ENCODE assay signal across 7 cellular contexts in the genomic region with DNA sequence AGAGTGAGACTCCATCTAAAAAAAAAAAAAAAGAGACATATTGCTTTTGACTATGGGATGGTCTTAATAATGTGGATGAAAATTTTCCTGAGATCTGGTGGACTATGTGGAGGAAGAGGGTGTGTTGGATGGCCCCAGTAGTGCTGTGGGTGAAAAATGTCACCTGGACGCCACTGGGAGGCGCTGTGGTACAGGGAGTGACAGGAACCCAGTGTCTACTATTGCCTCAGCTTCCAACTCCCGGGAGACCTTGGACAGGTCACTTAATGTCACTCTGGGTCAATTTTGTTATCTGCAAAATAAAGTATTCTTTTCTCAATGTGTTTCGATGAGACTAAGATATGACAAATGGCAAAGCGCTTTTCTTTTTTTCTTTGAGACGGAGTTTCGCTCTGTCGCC. TPM values are rescaled to one million over a fixed set of nuclear protein-coding genes. Genes with fewer than 3 reads are reported as not detected.
DNase-seq lines count a peak whose midpoint lies in the region; ATAC-seq and TF ChIP-seq lines count a peak whose summit lies in the region.

No MANE protein-coding gene starts in this region.

- intact Hi-C loops in left ventricle myocardium superior (cut with micrococcal nuclease), result no loop called here

- no peak overlapping the region for H3K4me3 Mint-ChIP-seq in activated naive CD8-positive, alpha-beta T cell treated with anti-CD3 and anti-CD28 coated beads, Interleukin-2, amount 10 ng/mL, durations not matched to agents 7 days and 5 days

- H3K4me1 Mint-ChIP-seq in activated naive CD8-positive, alpha-beta T cell treated with anti-CD3 and anti-CD28 coated beads, Interleukin-2, amount 10 ng/mL, durations not matched to agents 7 days and 5 days, result no peaks in the 10 kb centered on the region

- H3K9me3 Mint-ChIP-seq in activated naive CD8-positive, alpha-beta T cell treated with anti-CD3 and anti-CD28 coated beads, Interleukin-2, amount 10 ng/mL, durations not matched to agents 7 days and 5 days, result no peaks in the 10 kb centered on the region

- peaks cover 18% of the 10 kb centered on the region for H3K27me3 Mint-ChIP-seq in activated naive CD8-positive, alpha-beta T cell treated with anti-CD3 and anti-CD28 coated beads, Interleukin-2, amount 10 ng/mL, durations not matched to agents 7 days and 5 days

- H3K27ac Mint-ChIP-seq in activated naive CD8-positive, alpha-beta T cell treated with anti-CD3 and anti-CD28 coated beads, Interleukin-2, amount 10 ng/mL, durations not matched to agents 7 days and 5 days, result no peak overlapping the region

- DNase-seq in GM10266 (ENCODE audit: extremely low spot score), result peak; percentile 66
- DNase-seq in RPMI7951 (ENCODE audit: low read depth), result peak; percentile 60
- DNase-seq in activated naive CD8-positive, alpha-beta T cell treated with anti-CD3 and anti-CD28 coated beads, Interleukin-2, amount 10 ng/mL, durations not matched to agents 7 days and 5 days, result peak; percentile 75
- DNase-seq in left ventricle myocardium superior, result peak; percentile 49
- peak; percentile 58 for DNase-seq in retina

- TF ChIP-seq CTCF in GM10266 (IDR thresholded peaks at IDR 0.05; ENCODE audit: control insufficient read depth, insufficient read depth, low read depth, missing control alignments), result peak; percentile 81

- POLR2A ChIA-PET in activated naive CD8-positive, alpha-beta T cell treated with anti-CD3 and anti-CD28 coated beads, Interleukin-2, amount 10 ng/mL, durations not matched to agents 7 days and 5 days (lab: Charles Lee), result no interaction called here

- H3K36me3 Mint-ChIP-seq in activated naive CD8-positive, alpha-beta T cell treated with anti-CD3 and anti-CD28 coated beads, Interleukin-2, amount 10 ng/mL, durations not matched to agents 7 days and 5 days, result no peaks in the 10 kb centered on the region

- peak; percentile 58 for ATAC-seq in HG03442 (IDR thresholded peaks at IDR 0.05; ENCODE audit: unreplicated experiment)
- ATAC-seq in activated naive CD8-positive, alpha-beta T cell treated with anti-CD3 and anti-CD28 coated beads, Interleukin-2, amount 10 ng/mL, durations not matched to agents 7 days and 5 days (ENCODE audit: low read depth), result peak; percentile 68
- ATAC-seq in left ventricle myocardium superior, result peak; percentile 74
- no peak for ATAC-seq in HG02763 (IDR thresholded peaks at IDR 0.05; ENCODE audit: unreplicated experiment)

RNA-seq across cellular contexts. Expression of a gene that starts 27.7 kb away (rescaled TPM):
- total RNA-seq in RPMI7951 (2014; rRNA removed; shearing (Covaris generic)), result 13.7 and 14.4 TPM in 2 replicates
- 10 to 100 TPM; 32.5 to 34.3 TPM for total RNA-seq in activated naive CD8-positive, alpha-beta T cell treated with anti-CD3 and anti-CD28 coated beads, Interleukin-2, amount 10 ng/mL, durations not matched to agents 7 days and 5 days
- total RNA-seq in left ventricle myocardium superior, result 21.5 TPM
